Comparison of ENCODE assay signal across 8 cellular contexts in the genomic region with DNA sequence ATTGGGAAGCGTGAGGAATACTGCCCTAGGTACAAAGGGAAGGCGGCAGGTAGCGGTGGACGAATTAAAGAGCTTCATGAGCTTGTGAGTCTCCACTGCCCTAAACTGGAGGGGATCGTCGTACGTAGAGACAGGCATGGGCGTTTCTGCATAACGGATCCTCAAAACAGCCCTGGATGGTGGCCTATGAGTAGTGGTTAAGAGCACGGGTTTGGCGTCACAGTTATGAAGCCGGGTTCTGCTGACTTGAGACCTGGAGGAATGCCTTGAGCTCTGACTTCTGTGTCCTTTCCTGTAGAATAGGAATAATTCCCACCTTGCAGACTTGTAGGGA. TPM values are rescaled to one million over a fixed set of nuclear protein-coding genes. Genes with fewer than 3 reads are reported as not detected.
DNase-seq lines count a peak whose midpoint lies in the region; ATAC-seq, FAIRE-seq and TF ChIP-seq lines count a peak whose summit lies in the region.

No MANE protein-coding gene starts in this region.

- H3K4me3 Mint-ChIP-seq in MCF 10A (ENCODE audit: unreplicated experiment): peak overlapping the region; percentile 93

- no peaks in the 10 kb centered on the region for H3K27me3 Mint-ChIP-seq in MCF 10A (ENCODE audit: insufficient read depth, unreplicated experiment)

- H3K4me1 ChIP-seq in A549: peaks cover 15% of the 10 kb centered on the region; the same call in 2 of the 3 replicates

- BruUV-seq in MCF 10A (replicated peaks; lab: Mats Ljungman, UMichigan): TSS peak; percentile 74

- TF ChIP-seq CTCF in A549 (IDR thresholded peaks at IDR 0.05): no peak
- TF ChIP-seq CTCF in MCF 10A (IDR thresholded peaks at IDR 0.05; ENCODE audit: unreplicated experiment): no peak

- H3K27ac Mint-ChIP-seq in MCF 10A (ENCODE audit: low read depth, unreplicated experiment): peak overlapping the region; percentile 94

- CTCF ChIA-PET in A549 (lab: Yijun Ruan, JAX): interaction anchor here (1.0 to 33.1 kb wide), 7 partner anchors 10 to 108 kb away, joined by 3 to 521 read pairs (median 16); partner anchors contain the start of genes CPSF7, DDB1, SDHAF2 and TKFC
- CTCF ChIA-PET in MCF 10A (lab: Yijun Ruan, JAX): interaction anchor here (0.7 to 22.4 kb wide), 7 partner anchors 12 to 385 kb away, joined by 3 to 294 read pairs (median 4); partner anchors contain the start of genes DDB1 and TKFC

- H3K36me3 Mint-ChIP-seq in MCF 10A (ENCODE audit: insufficient read depth, unreplicated experiment): peaks cover 52% of the 10 kb centered on the region

- peak; percentile 25 to 38 for ATAC-seq in A549
- peak; percentile 3 for ATAC-seq in GM18511 (IDR thresholded peaks at IDR 0.05; ENCODE audit: unreplicated experiment)
- ATAC-seq in left colon: peak; percentile 2
- ATAC-seq in HG03175 (IDR thresholded peaks at IDR 0.05; ENCODE audit: unreplicated experiment): no peak

- no peak for TF ChIP-seq POLR2A in A549 (IDR thresholded peaks at IDR 0.05; ENCODE audit: low read length)

- H3K4me2 ChIP-seq in A549: peak overlapping the region; percentile 83

- H3K4me3 ChIP-seq in A549: peak overlapping the region; percentile 82

- TF ChIP-seq RAD21 in A549 (conservative IDR thresholded peaks at IDR 0.05 in 1 of 2, IDR thresholded peaks at IDR 0.05 in 1 of 2): no peak

- no peak for FAIRE-seq in A549 (lab: Jason Lieb, UNC)

- H3K4me1 Mint-ChIP-seq in MCF 10A (ENCODE audit: insufficient read depth, unreplicated experiment): peaks cover 19% of the 10 kb centered on the region

- peak overlapping the region; percentile 96 to 97 for H3K27ac ChIP-seq in A549

- DNase-seq in A549 (ENCODE audit: low read depth in 1 of 2, low spot score in 1 of 2): peak; percentile 48 to 49
- peak; percentile 52 for DNase-seq in RPMI7951 (ENCODE audit: low read depth)
- no peak for DNase-seq in MCF 10A (ENCODE audit: unreplicated experiment)
- peak in 1 of 2 donors; percentile 46 for DNase-seq in left colon
- peak; percentile 9 to 15 for DNase-seq in stimulated activated CD4-positive, alpha-beta T cell treated with anti-CD3 and anti-CD28 coated beads, Interleukin-4, amount 100 ng/mL, for 48 hours (ENCODE audit: low read depth in 2 of 2)
- no peak for DNase-seq in posterior vena cava (ENCODE audit: low spot score)

- no peaks in the 10 kb centered on the region for H3K9me3 ChIP-seq in A549

- H3K9me3 Mint-ChIP-seq in MCF 10A (ENCODE audit: unreplicated experiment): no peaks in the 10 kb centered on the region

- intact Hi-C loops in MCF 10A (cut with micrococcal nuclease): loop anchor here (1.0 kb wide), 1 partner anchor 16 kb away; no protein-coding TSS in a partner anchor
- intact Hi-C loops in left colon (cut with DNase I, micrococcal nuclease): no loop called here
- intact Hi-C loops in posterior vena cava (cut with DNase I): no loop called here

- TF ChIP-seq EP300 in A549 (IDR thresholded peaks at IDR 0.05): no peak

- whole genome bisulfite sequencing in A549 (ENCODE audit: missing lambda C conversion rate): 2% methylated on average over 12 of the region's 12 CpGs

- POLR2A ChIA-PET in A549 (lab: Yijun Ruan, JAX): interaction anchor here (0.8 to 5.2 kb wide), 18 partner anchors 8 to 68 kb away, joined by 3 to 67 read pairs (median 14); partner anchors contain the start of genes CPSF7, DDB1, SDHAF2 and TKFC
- POLR2A ChIA-PET in MCF 10A (lab: Yijun Ruan, JAX): interaction anchor here (0.6 to 13.7 kb wide), 13 partner anchors 8 to 1408 kb away, joined by 3 to 429 read pairs (median 19); partner anchors contain the start of genes CPSF7, DDB1, SDHAF2 and TAF6L

TF ChIP-seq in A549, 52 proteins besides CTCF, POLR2A, EP300 and RAD21:
- TF ChIP-seq FOXS1 (CRISPR knock-in tag; IDR thresholded peaks at IDR 0.05) (no peak), FOSL2 (IDR thresholded peaks at IDR 0.05) (no peak), FOSL2 (CRISPR knock-in tag; IDR thresholded peaks at IDR 0.05) (no peak), CHD4 (IDR thresholded peaks at IDR 0.05; ENCODE audit: borderline replicate concordance) (no peak), HOXB13 (CRISPR knock-in tag; IDR thresholded peaks at IDR 0.05; ENCODE audit: low read depth) (no peak), RNF2 (IDR thresholded peaks at IDR 0.05; ENCODE audit: borderline replicate concordance, low read depth) (no peak), TP53 (CRISPR knock-in tag; IDR thresholded peaks at IDR 0.05) (no peak), MAZ (IDR thresholded peaks at IDR 0.05; ENCODE audit: borderline replicate concordance, low read depth, low read length) (no peak), ZNF302 (CRISPR knock-in tag; IDR thresholded peaks at IDR 0.05) (no peak), RCOR1 (IDR thresholded peaks at IDR 0.05; ENCODE audit: low read depth, low read length) (no peak), PHF8 (IDR thresholded peaks at IDR 0.05; ENCODE audit: borderline replicate concordance, low read depth) (no peak), RARB (CRISPR knock-in tag; IDR thresholded peaks at IDR 0.05) (no peak), CBX2 (IDR thresholded peaks at IDR 0.05; ENCODE audit: borderline replicate concordance, low read depth) (no peak), BHLHE40 (IDR thresholded peaks at IDR 0.05; ENCODE audit: low read depth, low read length) (no peak), KDM5A (IDR thresholded peaks at IDR 0.05) (no peak)
- TF ChIP-seq, protein P1, sequence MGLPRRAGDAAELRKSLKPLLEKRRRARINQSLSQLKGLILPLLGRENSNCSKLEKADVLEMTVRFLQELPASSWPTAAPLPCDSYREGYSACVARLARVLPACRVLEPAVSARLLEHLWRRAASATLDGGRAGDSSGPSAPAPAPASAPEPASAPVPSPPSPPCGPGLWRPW (IDR thresholded peaks at IDR 0.05): no peak

RNA-seq across cellular contexts. Expression of gene TMEM138, which starts 0.3 kb away (rescaled TPM):
- polyA plus RNA-seq in A549 (2011; rRNA removed) (143 and 156 TPM in 2 replicates), A549 (2017; fragmentation: RNase III; extraction: RNeasy Plus Mini Kit Qiagen cat#74134 plus additional on column Dnase treatment) (80.3 to 95.6 TPM (median 88.2 TPM) in 3 replicates)
- polyA plus RNA-seq in A549 (2012; cell fraction: cytosol; rRNA removed): 80.0 and 101 TPM in 2 replicates
- 61.0 and 95.1 TPM in 2 replicates for polyA plus RNA-seq in A549 (2012; cell fraction: nucleus; rRNA removed)
- 54.6 and 62.6 TPM in 2 replicates for polyA minus RNA-seq in A549 (2011; rRNA and poly(A)+ RNA removed)
- 62.4 and 99.0 TPM in 2 replicates for total RNA-seq in RPMI7951 (2014; rRNA removed; shearing (Covaris generic))
- total RNA-seq in MCF 10A (2022) (39.9 and 46.5 TPM in 2 replicates), left colon (10 to 100 TPM; 33.9 to 40.5 TPM), posterior vena cava (10 to 100 TPM; 36.0 to 49.2 TPM)

RNA-seq across cellular contexts. Expression of gene CYB561A3, which starts 0.8 kb away (rescaled TPM):
- 50.8 and 58.1 TPM in 2 replicates for polyA plus RNA-seq in A549 (2011; rRNA removed)
- polyA plus RNA-seq in A549 (2012; cell fraction: cytosol; rRNA removed): 93.2 and 118 TPM in 2 replicates
- polyA plus RNA-seq in A549 (2012; cell fraction: nucleus; rRNA removed): 154 and 157 TPM in 2 replicates
- polyA plus RNA-seq in A549 (2017; fragmentation: RNase III; extraction: RNeasy Plus Mini Kit Qiagen cat#74134 plus additional on column Dnase treatment): 50.4 to 56.9 TPM (median 55.4 TPM) in 3 replicates
- 69.8 and 77.4 TPM in 2 replicates for polyA minus RNA-seq in A549 (2011; rRNA and poly(A)+ RNA removed)
- total RNA-seq in RPMI7951 (2014; rRNA removed; shearing (Covaris generic)): 58.5 and 64.4 TPM in 2 replicates
- total RNA-seq in MCF 10A (2022): 28.4 and 28.8 TPM in 2 replicates
- 10 to 100 TPM; 80.6 to 80.8 TPM for total RNA-seq in left colon
- 10 to 100 TPM; 28.9 to 33.6 TPM for total RNA-seq in posterior vena cava

RNA-seq across cellular contexts. Expression of gene TKFC, which starts 29.5 kb away (rescaled TPM):
- 46.5 and 51.2 TPM in 2 replicates for polyA plus RNA-seq in A549 (2011; rRNA removed)
- 63.7 and 80.0 TPM in 2 replicates for polyA plus RNA-seq in A549 (2012; cell fraction: cytosol; rRNA removed)
- polyA plus RNA-seq in A549 (2012; cell fraction: nucleus; rRNA removed): 200 and 208 TPM in 2 replicates
- 42.6 to 53.6 TPM (median 48.7 TPM) in 3 replicates for polyA plus RNA-seq in A549 (2017; fragmentation: RNase III; extraction: RNeasy Plus Mini Kit Qiagen cat#74134 plus additional on column Dnase treatment)
- polyA minus RNA-seq in A549 (2011; rRNA and poly(A)+ RNA removed): 65.7 and 70.2 TPM in 2 replicates
- total RNA-seq in RPMI7951 (2014; rRNA removed; shearing (Covaris generic)): 12.2 and 16.1 TPM in 2 replicates
- total RNA-seq in MCF 10A (2022): 79.7 and 93.7 TPM in 2 replicates
- total RNA-seq in left colon: 10 to 100 TPM; 58.5 to 61.5 TPM
- 10 to 100 TPM; 15.2 to 24.6 TPM for total RNA-seq in posterior vena cava

RNA-seq across cellular contexts. Expression of gene DDB1, which starts 29.6 kb away (rescaled TPM):
- polyA plus RNA-seq in A549 (2011; rRNA removed) (213 and 222 TPM in 2 replicates), A549 (2017; fragmentation: RNase III; extraction: RNeasy Plus Mini Kit Qiagen cat#74134 plus additional on column Dnase treatment) (149 to 154 TPM (median 149 TPM) in 3 replicates)
- polyA plus RNA-seq in A549 (2012; cell fraction: cytosol; rRNA removed): 132 and 150 TPM in 2 replicates
- 192 and 219 TPM in 2 replicates for polyA plus RNA-seq in A549 (2012; cell fraction: nucleus; rRNA removed)
- polyA minus RNA-seq in A549 (2011; rRNA and poly(A)+ RNA removed): 324 and 364 TPM in 2 replicates
- total RNA-seq in RPMI7951 (2014; rRNA removed; shearing (Covaris generic)): 141 and 157 TPM in 2 replicates
- total RNA-seq in MCF 10A (2022) (172 and 188 TPM in 2 replicates), left colon (100 to 1,000 TPM; 138 to 149 TPM), posterior vena cava (100 to 1,000 TPM; 142 to 151 TPM)

RNA-seq across cellular contexts. Expression of gene TMEM216, which starts 29.9 kb away (rescaled TPM):
- polyA plus RNA-seq in A549 (2011; rRNA removed): 33.6 and 49.0 TPM in 2 replicates
- 22.6 and 24.2 TPM in 2 replicates for polyA plus RNA-seq in A549 (2012; cell fraction: cytosol; rRNA removed)
- 9.7 and 16.8 TPM in 2 replicates for polyA plus RNA-seq in A549 (2012; cell fraction: nucleus; rRNA removed)
- 9.9 to 11.9 TPM (median 10.6 TPM) in 3 replicates for polyA plus RNA-seq in A549 (2017; fragmentation: RNase III; extraction: RNeasy Plus Mini Kit Qiagen cat#74134 plus additional on column Dnase treatment)
- polyA minus RNA-seq in A549 (2011; rRNA and poly(A)+ RNA removed): 24.2 and 28.8 TPM in 2 replicates
- total RNA-seq in RPMI7951 (2014; rRNA removed; shearing (Covaris generic)): 11.2 and 11.3 TPM in 2 replicates
- 3.2 and 4.0 TPM in 2 replicates for total RNA-seq in MCF 10A (2022)
- total RNA-seq in left colon: 1 to 10 TPM; 7.9 to 8.5 TPM
- 1 to 10 TPM; 7.0 to 7.1 TPM for total RNA-seq in posterior vena cava

Comparison
In these comparisons a context has a peak if more than half of its experiments do, and no peak if none do; other contexts are left out.
1. DNase-seq: peak in A549 (2 of 2), RPMI7951 (single experiment) and stimulated activated CD4-positive, alpha-beta T cell treated with anti-CD3 and anti-CD28 coated beads, Interleukin-4, amount 100 ng/mL, for 48 hours (2 of 2); none in MCF 10A (single experiment) and posterior vena cava (single experiment).